In genomic region chr19:18160792-18161690, GRCh38 we compare ENCODE assay signal across 1 cellular context.
TF ChIP-seq lines count a peak whose summit lies in the region.

No MANE protein-coding gene starts in this region.

TF ChIP-seq in HEK293, 187 proteins besides CTCF, POLR2A, EP300 and RAD21 (continued from another document):
- TF ChIP-seq, protein P1, sequence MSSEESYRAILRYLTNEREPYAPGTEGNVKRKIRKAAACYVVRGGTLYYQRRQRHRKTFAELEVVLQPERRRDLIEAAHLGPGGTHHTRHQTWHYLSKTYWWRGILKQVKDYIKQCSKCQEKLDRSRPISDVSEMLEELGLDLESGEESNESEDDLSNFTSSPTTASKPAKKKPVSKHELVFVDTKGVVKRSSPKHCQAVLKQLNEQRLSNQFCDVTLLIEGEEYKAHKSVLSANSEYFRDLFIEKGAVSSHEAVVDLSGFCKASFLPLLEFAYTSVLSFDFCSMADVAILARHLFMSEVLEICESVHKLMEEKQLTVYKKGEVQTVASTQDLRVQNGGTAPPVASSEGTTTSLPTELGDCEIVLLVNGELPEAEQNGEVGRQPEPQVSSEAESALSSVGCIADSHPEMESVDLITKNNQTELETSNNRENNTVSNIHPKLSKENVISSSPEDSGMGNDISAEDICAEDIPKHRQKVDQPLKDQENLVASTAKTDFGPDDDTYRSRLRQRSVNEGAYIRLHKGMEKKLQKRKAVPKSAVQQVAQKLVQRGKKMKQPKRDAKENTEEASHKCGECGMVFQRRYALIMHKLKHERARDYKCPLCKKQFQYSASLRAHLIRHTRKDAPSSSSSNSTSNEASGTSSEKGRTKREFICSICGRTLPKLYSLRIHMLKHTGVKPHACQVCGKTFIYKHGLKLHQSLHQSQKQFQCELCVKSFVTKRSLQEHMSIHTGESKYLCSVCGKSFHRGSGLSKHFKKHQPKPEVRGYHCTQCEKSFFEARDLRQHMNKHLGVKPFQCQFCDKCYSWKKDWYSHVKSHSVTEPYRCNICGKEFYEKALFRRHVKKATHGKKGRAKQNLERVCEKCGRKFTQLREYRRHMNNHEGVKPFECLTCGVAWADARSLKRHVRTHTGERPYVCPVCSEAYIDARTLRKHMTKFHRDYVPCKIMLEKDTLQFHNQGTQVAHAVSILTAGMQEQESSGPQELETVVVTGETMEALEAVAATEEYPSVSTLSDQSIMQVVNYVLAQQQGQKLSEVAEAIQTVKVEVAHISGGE (tag by site-specific recombination; conservative IDR thresholded peaks at IDR 0.05; ENCODE audit: low read depth) = no peak
- TF ChIP-seq RBAK (tag by site-specific recombination; IDR thresholded peaks at IDR 0.05) (no peak), ZNF792 (tag by site-specific recombination; IDR thresholded peaks at IDR 0.05) (no peak), GLIS2 (tag by site-specific recombination; IDR thresholded peaks at IDR 0.05) (peak; percentile 26; the same call in 1 of the 2 replicates), ZNF514 (tag by site-specific recombination; IDR thresholded peaks at IDR 0.05) (no peak), ZBTB26 (tag by site-specific recombination; optimal IDR thresholded peaks at IDR 0.05) (peak; percentile 59), ZNF423 (tag by site-specific recombination; IDR thresholded peaks at IDR 0.05) (no peak), ZBTB48 (tag by site-specific recombination; IDR thresholded peaks at IDR 0.05) (peak; percentile 56; the same call in 1 of the 2 replicates), ZNF560 (tag by site-specific recombination; IDR thresholded peaks at IDR 0.05; ENCODE audit: borderline replicate concordance) (no peak), ZNF48 (tag by site-specific recombination; IDR thresholded peaks at IDR 0.05) (no peak), ZNF596 (tag by site-specific recombination; IDR thresholded peaks at IDR 0.05) (0 out of 2 replicates have a peak, but pooled peaks have one; percentile 23), ZNF341 (tag by site-specific recombination; IDR thresholded peaks at IDR 0.05; ENCODE audit: low read depth) (peak; percentile 82), HOXA7 (CRISPR knock-in tag; IDR thresholded peaks at IDR 0.05; ENCODE audit: borderline replicate concordance) (no peak), SP2 (tag by site-specific recombination; IDR thresholded peaks at IDR 0.05) (0 out of 2 replicates have a peak, but pooled peaks have one; percentile 14), ZNF335 (tag by site-specific recombination; conservative IDR thresholded peaks at IDR 0.05) (0 out of 2 replicates have a peak, but pooled peaks have one; percentile 35), ZBTB20 (tag by site-specific recombination; IDR thresholded peaks at IDR 0.05) (0 out of 2 replicates have a peak, but pooled peaks have one; percentile 27), SP7 (tag by site-specific recombination; IDR thresholded peaks at IDR 0.05) (no peak), ZBTB17 (tag by site-specific recombination; IDR thresholded peaks at IDR 0.05) (no peak), EGR2 (tag by site-specific recombination; IDR thresholded peaks at IDR 0.05; ENCODE audit: low read depth) (no peak), SALL2 (tag by site-specific recombination; IDR thresholded peaks at IDR 0.05; ENCODE audit: borderline replicate concordance) (no peak), OSR2 (tag by site-specific recombination; IDR thresholded peaks at IDR 0.05) (no peak), KLF8 (tag by site-specific recombination; IDR thresholded peaks at IDR 0.05) (peak; percentile 73; the same call in 1 of the 2 replicates), ZBTB8A (tag by site-specific recombination; IDR thresholded peaks at IDR 0.05) (0 out of 2 replicates have a peak, but pooled peaks have one; percentile 4), YY2 (tag by site-specific recombination; IDR thresholded peaks at IDR 0.05) (no peak), ZNF157 (tag by site-specific recombination; IDR thresholded peaks at IDR 0.05) (no peak), ZNF214 (tag by site-specific recombination; IDR thresholded peaks at IDR 0.05; ENCODE audit: borderline replicate concordance) (no peak), ZNF169 (tag by site-specific recombination; IDR thresholded peaks at IDR 0.05) (no peak), ZBTB6 (tag by site-specific recombination; IDR thresholded peaks at IDR 0.05) (peak; percentile 57; the same call in 1 of the 2 replicates), ZNF571 (tag by site-specific recombination; IDR thresholded peaks at IDR 0.05) (no peak), ZNF785 (tag by site-specific recombination; IDR thresholded peaks at IDR 0.05) (no peak), ZNF394 (tag by site-specific recombination; IDR thresholded peaks at IDR 0.05; ENCODE audit: borderline replicate concordance) (no peak), ZNF266 (tag by site-specific recombination; IDR thresholded peaks at IDR 0.05; ENCODE audit: low read depth) (no peak), ZNF660 (tag by site-specific recombination; IDR thresholded peaks at IDR 0.05) (0 out of 2 replicates have a peak, but pooled peaks have one; percentile 48)
- TF ChIP-seq, protein P2, sequence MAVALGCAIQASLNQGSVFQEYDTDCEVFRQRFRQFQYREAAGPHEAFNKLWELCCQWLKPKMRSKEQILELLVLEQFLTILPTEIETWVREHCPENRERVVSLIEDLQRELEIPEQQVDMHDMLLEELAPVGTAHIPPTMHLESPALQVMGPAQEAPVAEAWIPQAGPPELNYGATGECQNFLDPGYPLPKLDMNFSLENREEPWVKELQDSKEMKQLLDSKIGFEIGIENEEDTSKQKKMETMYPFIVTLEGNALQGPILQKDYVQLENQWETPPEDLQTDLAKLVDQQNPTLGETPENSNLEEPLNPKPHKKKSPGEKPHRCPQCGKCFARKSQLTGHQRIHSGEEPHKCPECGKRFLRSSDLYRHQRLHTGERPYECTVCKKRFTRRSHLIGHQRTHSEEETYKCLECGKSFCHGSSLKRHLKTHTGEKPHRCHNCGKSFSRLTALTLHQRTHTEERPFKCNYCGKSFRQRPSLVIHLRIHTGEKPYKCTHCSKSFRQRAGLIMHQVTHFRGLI (tag by site-specific recombination; IDR thresholded peaks at IDR 0.05) = no peak
- TF ChIP-seq, protein P3, sequence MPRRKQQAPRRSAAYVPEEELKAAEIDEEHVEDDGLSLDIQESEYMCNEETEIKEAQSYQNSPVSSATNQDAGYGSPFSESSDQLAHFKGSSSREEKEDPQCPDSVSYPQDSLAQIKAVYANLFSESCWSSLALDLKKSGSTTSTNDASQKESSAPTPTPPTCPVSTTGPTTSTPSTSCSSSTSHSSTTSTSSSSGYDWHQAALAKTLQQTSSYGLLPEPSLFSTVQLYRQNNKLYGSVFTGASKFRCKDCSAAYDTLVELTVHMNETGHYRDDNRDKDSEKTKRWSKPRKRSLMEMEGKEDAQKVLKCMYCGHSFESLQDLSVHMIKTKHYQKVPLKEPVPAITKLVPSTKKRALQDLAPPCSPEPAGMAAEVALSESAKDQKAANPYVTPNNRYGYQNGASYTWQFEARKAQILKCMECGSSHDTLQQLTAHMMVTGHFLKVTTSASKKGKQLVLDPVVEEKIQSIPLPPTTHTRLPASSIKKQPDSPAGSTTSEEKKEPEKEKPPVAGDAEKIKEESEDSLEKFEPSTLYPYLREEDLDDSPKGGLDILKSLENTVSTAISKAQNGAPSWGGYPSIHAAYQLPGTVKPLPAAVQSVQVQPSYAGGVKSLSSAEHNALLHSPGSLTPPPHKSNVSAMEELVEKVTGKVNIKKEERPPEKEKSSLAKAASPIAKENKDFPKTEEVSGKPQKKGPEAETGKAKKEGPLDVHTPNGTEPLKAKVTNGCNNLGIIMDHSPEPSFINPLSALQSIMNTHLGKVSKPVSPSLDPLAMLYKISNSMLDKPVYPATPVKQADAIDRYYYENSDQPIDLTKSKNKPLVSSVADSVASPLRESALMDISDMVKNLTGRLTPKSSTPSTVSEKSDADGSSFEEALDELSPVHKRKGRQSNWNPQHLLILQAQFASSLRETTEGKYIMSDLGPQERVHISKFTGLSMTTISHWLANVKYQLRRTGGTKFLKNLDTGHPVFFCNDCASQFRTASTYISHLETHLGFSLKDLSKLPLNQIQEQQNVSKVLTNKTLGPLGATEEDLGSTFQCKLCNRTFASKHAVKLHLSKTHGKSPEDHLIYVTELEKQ (tag by site-specific recombination; IDR thresholded peaks at IDR 0.05; ENCODE audit: borderline replicate concordance) = no peak
- TF ChIP-seq, protein P4, sequence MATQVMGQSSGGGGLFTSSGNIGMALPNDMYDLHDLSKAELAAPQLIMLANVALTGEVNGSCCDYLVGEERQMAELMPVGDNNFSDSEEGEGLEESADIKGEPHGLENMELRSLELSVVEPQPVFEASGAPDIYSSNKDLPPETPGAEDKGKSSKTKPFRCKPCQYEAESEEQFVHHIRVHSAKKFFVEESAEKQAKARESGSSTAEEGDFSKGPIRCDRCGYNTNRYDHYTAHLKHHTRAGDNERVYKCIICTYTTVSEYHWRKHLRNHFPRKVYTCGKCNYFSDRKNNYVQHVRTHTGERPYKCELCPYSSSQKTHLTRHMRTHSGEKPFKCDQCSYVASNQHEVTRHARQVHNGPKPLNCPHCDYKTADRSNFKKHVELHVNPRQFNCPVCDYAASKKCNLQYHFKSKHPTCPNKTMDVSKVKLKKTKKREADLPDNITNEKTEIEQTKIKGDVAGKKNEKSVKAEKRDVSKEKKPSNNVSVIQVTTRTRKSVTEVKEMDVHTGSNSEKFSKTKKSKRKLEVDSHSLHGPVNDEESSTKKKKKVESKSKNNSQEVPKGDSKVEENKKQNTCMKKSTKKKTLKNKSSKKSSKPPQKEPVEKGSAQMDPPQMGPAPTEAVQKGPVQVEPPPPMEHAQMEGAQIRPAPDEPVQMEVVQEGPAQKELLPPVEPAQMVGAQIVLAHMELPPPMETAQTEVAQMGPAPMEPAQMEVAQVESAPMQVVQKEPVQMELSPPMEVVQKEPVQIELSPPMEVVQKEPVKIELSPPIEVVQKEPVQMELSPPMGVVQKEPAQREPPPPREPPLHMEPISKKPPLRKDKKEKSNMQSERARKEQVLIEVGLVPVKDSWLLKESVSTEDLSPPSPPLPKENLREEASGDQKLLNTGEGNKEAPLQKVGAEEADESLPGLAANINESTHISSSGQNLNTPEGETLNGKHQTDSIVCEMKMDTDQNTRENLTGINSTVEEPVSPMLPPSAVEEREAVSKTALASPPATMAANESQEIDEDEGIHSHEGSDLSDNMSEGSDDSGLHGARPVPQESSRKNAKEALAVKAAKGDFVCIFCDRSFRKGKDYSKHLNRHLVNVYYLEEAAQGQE (tag by site-specific recombination; IDR thresholded peaks at IDR 0.05) = peak; percentile 66
